Comparison of ENCODE assay signal across 6 cellular contexts in the genomic region with DNA sequence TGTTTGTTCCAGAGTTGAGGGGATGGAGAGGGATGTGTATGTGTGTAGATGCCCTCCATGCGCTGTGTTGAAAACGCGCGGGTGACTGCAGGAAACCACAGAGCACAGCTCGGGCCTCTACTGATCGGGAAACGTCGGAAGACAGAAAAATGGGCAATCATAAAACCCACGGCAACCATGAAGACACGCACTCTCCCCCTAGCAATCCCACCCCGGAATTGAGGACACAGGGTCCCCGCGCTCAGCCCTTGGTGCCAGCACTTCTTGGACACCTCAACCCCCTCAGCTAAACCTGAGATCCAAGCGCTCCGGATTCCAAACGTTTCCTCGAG. TPM values are rescaled to one million over a fixed set of nuclear protein-coding genes. Genes with fewer than 3 reads are reported as not detected.
DNase-seq lines count a peak whose midpoint lies in the region; ATAC-seq and TF ChIP-seq lines count a peak whose summit lies in the region.

No MANE protein-coding gene starts in this region.

- no peak for TF ChIP-seq CTCF in H9 (conservative IDR thresholded peaks at IDR 0.05)

- H3K4me1 ChIP-seq in H9 (ENCODE audit: insufficient read depth, low read length) (peaks cover 1% of the 10 kb centered on the region; the same call in 1 of the 2 replicates), iPS DF 6.9 (ENCODE audit: control insufficient read depth, insufficient read depth, low read length) (peaks cover 2% of the 10 kb centered on the region; the same call in 1 of the 2 replicates)

- no peaks in the 10 kb centered on the region for H4K20me1 ChIP-seq in H9 (ENCODE audit: control insufficient read depth, insufficient read depth, insufficient read length)

- H3K9ac ChIP-seq in H9 (ENCODE audit: extremely low read depth, insufficient read length, low read length) = peak overlapping the region; percentile 89

- peak overlapping the region; percentile 83 for H3K4me2 ChIP-seq in H9 (ENCODE audit: insufficient read depth, insufficient read length, low read length)

- no peak overlapping the region for H2BK15ac ChIP-seq in H9 (ENCODE audit: low read depth, low read length)

- peak overlapping the region; percentile 92 to 97 (median 93) for H3K27ac Mint-ChIP-seq in H9

- H2AFZ ChIP-seq in H9 (ENCODE audit: low read length) = no peak overlapping the region

- H3K23me2 ChIP-seq in H9 (ENCODE audit: insufficient read length, low read depth, low read length, poor library complexity, severe bottlenecking) = peaks cover 8% of the 10 kb centered on the region

- no peaks in the 10 kb centered on the region for H3K27me3 ChIP-seq in H9 (ENCODE audit: insufficient read depth, low read length)
- H3K27me3 ChIP-seq in iPS DF 6.9 (ENCODE audit: control insufficient read depth, insufficient read depth, low read length) = no peaks in the 10 kb centered on the region

- no peak overlapping the region; the same call in 1 of the 2 replicates for H3K4ac ChIP-seq in H9 (ENCODE audit: low read depth, low read length)

- no peak overlapping the region for H2BK5ac ChIP-seq in H9 (ENCODE audit: insufficient read length, low read length)

- H3K23ac ChIP-seq in H9 (ENCODE audit: insufficient read length, low read depth, low read length) = no peak overlapping the region

- H3K27ac ChIP-seq in H9 (ENCODE audit: insufficient read length, low read depth, low read length) (no peak overlapping the region), iPS DF 6.9 (ENCODE audit: low read length) (no peak overlapping the region)

- peak overlapping the region; percentile 93; the same call in 1 of the 2 replicates for H3K4me3 ChIP-seq in iPS DF 6.9 (ENCODE audit: low read length)

- no peak overlapping the region for H2BK120ac ChIP-seq in H9 (ENCODE audit: low read depth, low read length, poor library complexity, severe bottlenecking)

- no peak overlapping the region for H4K91ac ChIP-seq in H9 (ENCODE audit: insufficient read length, low read depth, low read length)

- H3K4me3 Mint-ChIP-seq in H9 = peak overlapping the region; percentile 92 to 99

- H3K9me3 ChIP-seq in H9 (ENCODE audit: control insufficient read depth, low read depth, low read length) (no peaks in the 10 kb centered on the region), iPS DF 6.9 (ENCODE audit: control insufficient read depth, insufficient read depth, low read length) (no peaks in the 10 kb centered on the region)

- H2BK12ac ChIP-seq in H9 (ENCODE audit: insufficient read length, low read depth, low read length) = no peak overlapping the region

- no peaks in the 10 kb centered on the region; the same call in 1 of the 2 replicates for H3K27me3 Mint-ChIP-seq in H9 (ENCODE audit: low read depth)

- peak overlapping the region; percentile 59; the same call in 1 of the 2 replicates for H3K14ac ChIP-seq in H9 (ENCODE audit: insufficient read depth, low read length)

- peaks cover 19 to 46% (median 37%) of the 10 kb centered on the region in 3 experiments; a peak in 6 of 7 replicates for H3K36me3 Mint-ChIP-seq in H9 (ENCODE audit: insufficient read depth in 1 of 3, low read depth in 3 of 3)

- H2AK5ac ChIP-seq in H9 (ENCODE audit: insufficient read length, low read length) = no peak overlapping the region

- H3K36me3 ChIP-seq in iPS DF 6.9 (ENCODE audit: control insufficient read depth, insufficient read depth, low read length) = peaks cover 4% of the 10 kb centered on the region

- ATAC-seq in SK-N-SH treated with all-trans-retinoic acid at 6 μM for 48 hours (peak; percentile 41), GM21786 (IDR thresholded peaks at IDR 0.05; ENCODE audit: unreplicated experiment) (no peak)

- H4K8ac ChIP-seq in H9 (replicated peaks; ENCODE audit: insufficient read length, low read depth, low read length) = no peak overlapping the region

- peaks cover 24 to 31% of the 10 kb centered on the region in 2 experiments for H3K4me1 Mint-ChIP-seq in H9

- no peaks in the 10 kb centered on the region for H3K9me3 Mint-ChIP-seq in H9

- no peaks in the 10 kb centered on the region for H3K79me2 ChIP-seq in H9 (ENCODE audit: insufficient read depth, low read length)

- no peak overlapping the region for H3K18ac ChIP-seq in H9 (ENCODE audit: insufficient read length, low read depth, low read length)

- no peak overlapping the region for H2BK20ac ChIP-seq in H9 (ENCODE audit: low read depth, low read length, poor library complexity, severe bottlenecking)

- DNase-seq in H9 (no peak), iPS DF 6.9 (ENCODE audit: low read depth, low spot score) (no peak), mesenteric fat pad (ENCODE audit: low spot score) (no peak), midbrain (lab: John Stamatoyannopoulos, UW) (no peak)

- H4K5ac ChIP-seq in H9 (ENCODE audit: insufficient read length, low read depth, low read length) = no peak overlapping the region

- no peak overlapping the region for H3T11ph ChIP-seq in H9 (ENCODE audit: low read length)

- no peak overlapping the region for H3K56ac ChIP-seq in H9 (ENCODE audit: insufficient read length, low read depth, low read length)

- no CpG with 5 or more reads among the region's 17 CpGs for WGBS in H9 (ENCODE audit: extremely low coverage, insufficient read length, low lambda C conversion rate)
- no CpG with 5 or more reads among the region's 17 CpGs for WGBS in iPS DF 6.9 (ENCODE audit: insufficient coverage, insufficient read length)

- H3K79me1 ChIP-seq in H9 (ENCODE audit: insufficient read depth, low read depth, low read length, poor library complexity, severe bottlenecking) = no peaks in the 10 kb centered on the region

TF ChIP-seq in SK-N-SH treated with all-trans-retinoic acid at 6 μM for 48 hours, 23 proteins besides CTCF, POLR2A, EP300 and RAD21 (continues in another document):
- TF ChIP-seq SNAI2 (CRISPR knock-in tag; IDR thresholded peaks at IDR 0.05) (no peak), OSR1 (CRISPR knock-in tag; IDR thresholded peaks at IDR 0.05) (no peak), ISL1 (CRISPR knock-in tag; IDR thresholded peaks at IDR 0.05) (no peak), ZNF70 (CRISPR knock-in tag; IDR thresholded peaks at IDR 0.05) (no peak), RARB (CRISPR knock-in tag; IDR thresholded peaks at IDR 0.05) (no peak), GLIS3 (CRISPR knock-in tag; IDR thresholded peaks at IDR 0.05) (no peak), ARNTL (CRISPR knock-in tag; IDR thresholded peaks at IDR 0.05; ENCODE audit: borderline replicate concordance, low read depth) (no peak), ZFP3 (CRISPR knock-in tag; IDR thresholded peaks at IDR 0.05) (no peak)
- TF ChIP-seq, protein P1, sequence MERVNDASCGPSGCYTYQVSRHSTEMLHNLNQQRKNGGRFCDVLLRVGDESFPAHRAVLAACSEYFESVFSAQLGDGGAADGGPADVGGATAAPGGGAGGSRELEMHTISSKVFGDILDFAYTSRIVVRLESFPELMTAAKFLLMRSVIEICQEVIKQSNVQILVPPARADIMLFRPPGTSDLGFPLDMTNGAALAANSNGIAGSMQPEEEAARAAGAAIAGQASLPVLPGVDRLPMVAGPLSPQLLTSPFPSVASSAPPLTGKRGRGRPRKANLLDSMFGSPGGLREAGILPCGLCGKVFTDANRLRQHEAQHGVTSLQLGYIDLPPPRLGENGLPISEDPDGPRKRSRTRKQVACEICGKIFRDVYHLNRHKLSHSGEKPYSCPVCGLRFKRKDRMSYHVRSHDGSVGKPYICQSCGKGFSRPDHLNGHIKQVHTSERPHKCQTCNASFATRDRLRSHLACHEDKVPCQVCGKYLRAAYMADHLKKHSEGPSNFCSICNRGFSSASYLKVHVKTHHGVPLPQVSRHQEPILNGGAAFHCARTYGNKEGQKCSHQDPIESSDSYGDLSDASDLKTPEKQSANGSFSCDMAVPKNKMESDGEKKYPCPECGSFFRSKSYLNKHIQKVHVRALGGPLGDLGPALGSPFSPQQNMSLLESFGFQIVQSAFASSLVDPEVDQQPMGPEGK (CRISPR knock-in tag; IDR thresholded peaks at IDR 0.05; ENCODE audit: borderline replicate concordance) = no peak
- TF ChIP-seq, protein P2, sequence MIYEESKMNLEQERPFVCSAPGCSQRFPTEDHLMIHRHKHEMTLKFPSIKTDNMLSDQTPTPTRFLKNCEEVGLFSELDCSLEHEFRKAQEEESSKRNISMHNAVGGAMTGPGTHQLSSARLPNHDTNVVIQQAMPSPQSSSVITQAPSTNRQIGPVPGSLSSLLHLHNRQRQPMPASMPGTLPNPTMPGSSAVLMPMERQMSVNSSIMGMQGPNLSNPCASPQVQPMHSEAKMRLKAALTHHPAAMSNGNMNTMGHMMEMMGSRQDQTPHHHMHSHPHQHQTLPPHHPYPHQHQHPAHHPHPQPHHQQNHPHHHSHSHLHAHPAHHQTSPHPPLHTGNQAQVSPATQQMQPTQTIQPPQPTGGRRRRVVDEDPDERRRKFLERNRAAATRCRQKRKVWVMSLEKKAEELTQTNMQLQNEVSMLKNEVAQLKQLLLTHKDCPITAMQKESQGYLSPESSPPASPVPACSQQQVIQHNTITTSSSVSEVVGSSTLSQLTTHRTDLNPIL (CRISPR knock-in tag; IDR thresholded peaks at IDR 0.05; ENCODE audit: low read depth) = no peak
- TF ChIP-seq, protein P3, sequence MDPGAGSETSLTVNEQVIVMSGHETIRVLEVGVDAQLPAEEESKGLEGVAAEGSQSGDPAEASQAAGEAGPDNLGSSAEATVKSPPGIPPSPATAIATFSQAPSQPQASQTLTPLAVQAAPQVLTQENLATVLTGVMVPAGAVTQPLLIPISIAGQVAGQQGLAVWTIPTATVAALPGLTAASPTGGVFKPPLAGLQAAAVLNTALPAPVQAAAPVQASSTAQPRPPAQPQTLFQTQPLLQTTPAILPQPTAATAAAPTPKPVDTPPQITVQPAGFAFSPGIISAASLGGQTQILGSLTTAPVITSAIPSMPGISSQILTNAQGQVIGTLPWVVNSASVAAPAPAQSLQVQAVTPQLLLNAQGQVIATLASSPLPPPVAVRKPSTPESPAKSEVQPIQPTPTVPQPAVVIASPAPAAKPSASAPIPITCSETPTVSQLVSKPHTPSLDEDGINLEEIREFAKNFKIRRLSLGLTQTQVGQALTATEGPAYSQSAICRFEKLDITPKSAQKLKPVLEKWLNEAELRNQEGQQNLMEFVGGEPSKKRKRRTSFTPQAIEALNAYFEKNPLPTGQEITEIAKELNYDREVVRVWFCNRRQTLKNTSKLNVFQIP (CRISPR knock-in tag; IDR thresholded peaks at IDR 0.05; ENCODE audit: borderline replicate concordance, low read depth) = no peak

RNA-seq across cellular contexts. Expression of a gene that starts 0.2 kb away (rescaled TPM):
- 11.1 and 12.3 TPM in 2 replicates for total RNA-seq in H9 (2021)
- 7.4 TPM for total RNA-seq in mesenteric fat pad

RNA-seq across cellular contexts. Expression of a gene that starts 0.8 kb away (rescaled TPM):
- total RNA-seq in H9 (2021) (9.1 and 10.4 TPM in 2 replicates), mesenteric fat pad (4.6 TPM)

RNA-seq across cellular contexts. Expression of a gene that starts 6.1 kb away (rescaled TPM):
- total RNA-seq in H9 (2021) (49.2 and 51.5 TPM in 2 replicates), mesenteric fat pad (13.8 TPM)

RNA-seq across cellular contexts. Expression of a gene that starts 6.2 kb away (rescaled TPM):
- 139 and 150 TPM in 2 replicates for total RNA-seq in H9 (2021)
- total RNA-seq in mesenteric fat pad = 36.9 TPM

RNA-seq across cellular contexts. Expression of a gene that starts 7.6 kb away (rescaled TPM):
- total RNA-seq in H9 (2021) = 110 and 118 TPM in 2 replicates
- 108 TPM for total RNA-seq in mesenteric fat pad
